Comparison of ENCODE assay signal across 14 cellular contexts in the genomic region with DNA sequence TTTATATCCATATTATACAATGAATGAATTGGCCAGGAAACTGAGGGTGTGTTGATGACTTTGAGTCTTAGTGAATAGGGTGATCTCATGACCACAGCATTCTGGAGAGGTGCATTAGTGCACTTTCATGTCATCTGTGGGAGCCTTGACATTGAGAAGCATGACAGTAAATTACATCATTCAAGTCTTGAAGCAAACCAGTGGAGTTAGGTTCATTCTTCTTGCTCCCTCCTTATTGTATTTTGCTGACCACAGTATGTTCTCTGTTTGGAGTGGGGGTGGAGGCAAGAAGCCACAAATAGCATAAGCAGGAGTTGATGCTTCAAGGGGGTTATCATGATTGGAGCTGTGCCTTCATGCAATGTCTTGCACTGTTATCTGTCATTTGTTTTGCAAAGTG.
DNase-seq lines count a peak whose midpoint lies in the region; ATAC-seq, FAIRE-seq and TF ChIP-seq lines count a peak whose summit lies in the region.
"Had no signal": no experiment of that assay in that cellular context is flagged by ENCODE, and none has a peak within 500 bp of the region (broad histone marks: within the 10 kb centered on the region; RNA-seq: fewer than 3 reads in every experiment).

No MANE protein-coding gene starts in this region.

- DNase-seq in AG10803 (ENCODE audit: low read depth) (peak; percentile 93), HTR-8/SVneo (ENCODE audit: insufficient read length, low spot score) (peak; percentile 6), amniotic epithelial cell (ENCODE audit: low read depth) (peak; percentile 95), kidney epithelial cell (ENCODE audit: low read depth) (peak; percentile 82), T-helper 9 cell (no peak), NCI-H2227 (lab: John Stamatoyannopoulos, UW; ENCODE audit: unreplicated experiment) (no peak), BE2C (no peak)
- DNase-seq: activated gamma-delta T cell treated with Interleukin-2 at 50 U/mL for 16 hours, left ventricle myocardium inferior, NCI-H524 had no signal

- no peaks in the 10 kb centered on the region for H3K4me1 ChIP-seq in BE2C
- H3K4me1 ChIP-seq: gastroesophageal sphincter had no signal

- H3K36me3 ChIP-seq in kidney epithelial cell (ENCODE audit: control insufficient read depth, insufficient read depth, low read length) (no peaks in the 10 kb centered on the region), BE2C (no peaks in the 10 kb centered on the region)
- H3K36me3 ChIP-seq: gastroesophageal sphincter, left ventricle myocardium inferior had no signal

- no peak for FAIRE-seq in HTR-8/SVneo (lab: Jason Lieb, UNC)
- FAIRE-seq: colon, GM12891 had no signal

- TF ChIP-seq CTCF in AG10803 (conservative IDR thresholded peaks at IDR 0.05; ENCODE audit: low read length) = no peak
- no peak for TF ChIP-seq CTCF in kidney epithelial cell (IDR thresholded peaks at IDR 0.05; ENCODE audit: insufficient read depth, low read length, poor library complexity, severe bottlenecking)
- TF ChIP-seq CTCF in BE2C (IDR thresholded peaks at IDR 0.05; ENCODE audit: low read depth, low read length) = no peak

- H3K4me3 ChIP-seq in AG10803 (ENCODE audit: low read length) (no peak overlapping the region), kidney epithelial cell (ENCODE audit: low read depth, low read length) (no peak overlapping the region), BE2C (ENCODE audit: low read depth, low read length) (no peak overlapping the region)
- H3K4me3 ChIP-seq: gastroesophageal sphincter, left ventricle myocardium inferior had no signal

- no peak for ATAC-seq in HG03571 (IDR thresholded peaks at IDR 0.05; ENCODE audit: unreplicated experiment)
- ATAC-seq: gastroesophageal sphincter had no signal

- H3K27me3 ChIP-seq in kidney epithelial cell (ENCODE audit: control insufficient read depth, insufficient read depth, low read length) (no peaks in the 10 kb centered on the region), BE2C (no peaks in the 10 kb centered on the region)
- H3K27me3 ChIP-seq: gastroesophageal sphincter had no signal

- H3K9me3 ChIP-seq in BE2C = no peaks in the 10 kb centered on the region; the same call in 1 of the 2 replicates
- H3K9me3 ChIP-seq: gastroesophageal sphincter, left ventricle myocardium inferior had no signal

Comparison
In these comparisons a context has a peak if more than half of its experiments do, and no peak if none do; other contexts are left out.
1. DNase-seq: peak in AG10803 (single experiment), HTR-8/SVneo (single experiment), amniotic epithelial cell (single experiment) and kidney epithelial cell (single experiment); none in T-helper 9 cell (single experiment), NCI-H2227 (single experiment) and BE2C (single experiment).